In genomic region chr6:156657311-156657710, GRCh38 we compare ENCODE assay signal across 21 cellular contexts.
DNase-seq lines count a peak whose midpoint lies in the region; ATAC-seq, FAIRE-seq and TF ChIP-seq lines count a peak whose summit lies in the region.
"Had no signal": no experiment of that assay in that cellular context is flagged by ENCODE, and none has a peak within 500 bp of the region (broad histone marks: within the 10 kb centered on the region; RNA-seq: fewer than 3 reads in every experiment).

No MANE protein-coding gene starts in this region.

- H3K23ac ChIP-seq in H9 (ENCODE audit: insufficient read length, low read depth, low read length) = no peak overlapping the region
- no peak overlapping the region for H3K23ac ChIP-seq in H1 (ENCODE audit: insufficient read length)

- H2BK120ac ChIP-seq in H9 (ENCODE audit: low read depth, low read length, poor library complexity, severe bottlenecking) (no peak overlapping the region), H1 (replicated peaks; ENCODE audit: low read depth, low read length) (no peak overlapping the region)

- no peak overlapping the region for H3T11ph ChIP-seq in H9 (ENCODE audit: low read length)

- H3K4me2 ChIP-seq in H9 (ENCODE audit: insufficient read depth, insufficient read length, low read length) (no peak overlapping the region), H1 (ENCODE audit: insufficient read depth in 1 of 2, low read depth in 2 of 2, low read length in 2 of 2) (no peak overlapping the region)
- H3K4me2 ChIP-seq: A549, PC-9 had no signal

- H3K14ac ChIP-seq in H9 (ENCODE audit: insufficient read depth, low read length) (no peak overlapping the region), H1 (ENCODE audit: insufficient read length) (no peak overlapping the region)

- H3K27me3 ChIP-seq in H9 (ENCODE audit: insufficient read depth, low read length) = no peaks in the 10 kb centered on the region
- no peaks in the 10 kb centered on the region for H3K27me3 ChIP-seq in H1 (replicated peaks in 1 of 4; ENCODE audit: control insufficient read depth in 3 of 4, extremely low read depth in 1 of 4, insufficient read depth in 3 of 4, low read length in 3 of 4)
- H3K27me3 ChIP-seq: SJCRH30 had no signal

- no peak for TF ChIP-seq RAD21 in H1 (IDR thresholded peaks at IDR 0.05 in 1 of 2, conservative IDR thresholded peaks at IDR 0.05 in 1 of 2; ENCODE audit: low read depth in 2 of 2, low read length in 2 of 2)

- H3K4me1 Mint-ChIP-seq in H9 = peaks cover 43 to 52% of the 10 kb centered on the region in 2 experiments

- POLR2A ChIA-PET in H1 (lab: Charles Lee; ENCODE audit: partially characterized antibody) = interaction anchor here (1.3 kb wide), 1 partner anchor 29 kb away, joined by 4 read pairs; no protein-coding TSS in a partner anchor

- no peak overlapping the region for H4K91ac ChIP-seq in H9 (ENCODE audit: insufficient read length, low read depth, low read length)
- peak overlapping the region; percentile 64 for H4K91ac ChIP-seq in H1 (replicated peaks; ENCODE audit: insufficient read length, low read length)

- H3K4ac ChIP-seq in H9 (ENCODE audit: low read depth, low read length) (no peak overlapping the region), H1 (replicated peaks; ENCODE audit: insufficient read length, low read depth, low read length) (no peak overlapping the region)

- DNase-seq in H9 (no peak), H1 (ENCODE audit: low read depth in 1 of 2, low spot score in 2 of 2) (no peak), left ventricle myocardium superior (peak; percentile 38), retinal pigment epithelial cell (ENCODE audit: low read depth) (peak; percentile 39), cerebellum (ENCODE audit: low spot score) (no peak), sciatic nerve (ENCODE audit: low spot score) (no peak)
- DNase-seq: Calu3; CD4-positive, alpha-beta T cell; EL; NCI-H1105; NCI-H2081 treated with DMSO at 0.1 percent for 48 hours; NCI-H524; PC-9; SJCRH30 had no signal

- peak; percentile 78 for ATAC-seq in left ventricle myocardium superior
- no peak for ATAC-seq in sciatic nerve
- ATAC-seq in GM21367 (IDR thresholded peaks at IDR 0.05; ENCODE audit: unreplicated experiment) = no peak
- ATAC-seq: A549, K562 had no signal

- H3K27me3 Mint-ChIP-seq in H9 (ENCODE audit: low read depth) = peaks cover 15% of the 10 kb centered on the region

- H4K5ac ChIP-seq in H9 (ENCODE audit: insufficient read length, low read depth, low read length) (no peak overlapping the region), H1 (ENCODE audit: insufficient read length, low read depth, low read length) (peak overlapping the region; percentile 6)

- no peak overlapping the region for H3K27ac Mint-ChIP-seq in H9
- H3K27ac Mint-ChIP-seq: CD4-positive, alpha-beta T cell had no signal

- H3K79me1 ChIP-seq in H9 (ENCODE audit: insufficient read depth, low read depth, low read length, poor library complexity, severe bottlenecking) (no peaks in the 10 kb centered on the region), H1 (ENCODE audit: low read depth, low read length) (no peaks in the 10 kb centered on the region)

- H3K9ac ChIP-seq in H9 (ENCODE audit: extremely low read depth, insufficient read length, low read length) (no peak overlapping the region), H1 (replicated peaks in 1 of 4; ENCODE audit: extremely low read depth in 1 of 4, low read depth in 3 of 4, low read length in 3 of 4) (no peak overlapping the region)

- intact Hi-C loops in left ventricle myocardium superior (cut with micrococcal nuclease) = no loop called here
- intact Hi-C loops in sciatic nerve (cut with DNase I) = no loop called here

- no peaks in the 10 kb centered on the region for H3K79me2 ChIP-seq in H9 (ENCODE audit: insufficient read depth, low read length)
- H3K79me2 ChIP-seq in H1 (ENCODE audit: control insufficient read depth in 1 of 2, insufficient read depth in 2 of 2, low read length in 2 of 2) = no peaks in the 10 kb centered on the region

- TF ChIP-seq CTCF in H9 (conservative IDR thresholded peaks at IDR 0.05) (no peak), H1 (IDR thresholded peaks at IDR 0.05; ENCODE audit: control extremely low read depth in 1 of 3, insufficient read depth in 1 of 3, low read depth in 1 of 3, low read length in 3 of 3) (no peak), retinal pigment epithelial cell (conservative IDR thresholded peaks at IDR 0.05; ENCODE audit: low read depth, low read length) (no peak)

- FAIRE-seq in H1 (lab: Jason Lieb, UNC) = no peak
- FAIRE-seq: A549, GM12891, GM19239, H54, K562 had no signal

- H3K36me3 ChIP-seq in H1 (ENCODE audit: control insufficient read depth in 2 of 4, insufficient read depth in 4 of 4, low read length in 3 of 4) = no peaks in the 10 kb centered on the region
- H3K36me3 ChIP-seq: SJCRH30 had no signal

- H3K36me3 Mint-ChIP-seq in H9 (ENCODE audit: insufficient read depth in 1 of 3, low read depth in 3 of 3) = peaks cover 0 to 28% (median 20%) of the 10 kb centered on the region in 3 experiments; a peak in 5 of 7 replicates

- no peak overlapping the region for H3K27ac ChIP-seq in H9 (ENCODE audit: insufficient read length, low read depth, low read length)
- no peak overlapping the region for H3K27ac ChIP-seq in H1 (ENCODE audit: low read depth, low read length)
- H3K27ac ChIP-seq: A549, PC-9, RWPE1, SJCRH30 had no signal

- H4K20me1 ChIP-seq in H9 (ENCODE audit: control insufficient read depth, insufficient read depth, insufficient read length) = no peaks in the 10 kb centered on the region
- no peaks in the 10 kb centered on the region for H4K20me1 ChIP-seq in H1 (replicated peaks in 1 of 2; ENCODE audit: control insufficient read depth in 1 of 2, insufficient read depth in 2 of 2, low read length in 2 of 2)

- no peak overlapping the region for H2AK5ac ChIP-seq in H9 (ENCODE audit: insufficient read length, low read length)
- no peak overlapping the region for H2AK5ac ChIP-seq in H1 (ENCODE audit: low read depth, low read length)

- H2BK12ac ChIP-seq in H9 (ENCODE audit: insufficient read length, low read depth, low read length) (no peak overlapping the region), H1 (ENCODE audit: low read depth, low read length) (peak overlapping the region; percentile 89; the same call in 1 of the 2 replicates)

- H3K23me2 ChIP-seq in H9 (ENCODE audit: insufficient read length, low read depth, low read length, poor library complexity, severe bottlenecking) (no peaks in the 10 kb centered on the region), H1 (ENCODE audit: low read depth, low read length) (peaks cover 3% of the 10 kb centered on the region; the same call in 1 of the 2 replicates)

- H3K18ac ChIP-seq in H9 (ENCODE audit: insufficient read length, low read depth, low read length) = peak overlapping the region; percentile 66
- peak overlapping the region; percentile 66; the same call in 1 of the 2 replicates for H3K18ac ChIP-seq in H1 (ENCODE audit: extremely low read depth, low read length)

- H3K56ac ChIP-seq in H9 (ENCODE audit: insufficient read length, low read depth, low read length) (no peak overlapping the region), H1 (replicated peaks; ENCODE audit: insufficient read length, low read depth, low read length) (no peak overlapping the region)

- CTCF ChIA-PET in H1 (lab: Charles Lee; ENCODE audit: partially characterized antibody) = interaction anchor here (1.0 to 2.4 kb wide), 3 partner anchors 8 to 28 kb away, joined by 3 to 9 read pairs (median 3); no protein-coding TSS in a partner anchor

- H3K4me3 ChIP-seq in H1 (ENCODE audit: extremely low read depth in 1 of 4, insufficient read depth in 2 of 4, low read depth in 3 of 4, low read length in 4 of 4) (no peak overlapping the region), retinal pigment epithelial cell (ENCODE audit: low read length) (no peak overlapping the region)
- H3K4me3 ChIP-seq: A549, K562, PC-9, SJCRH30 had no signal

- no peak for TF ChIP-seq POLR2A in H1 (IDR thresholded peaks at IDR 0.05; ENCODE audit: control extremely low read depth in 1 of 2, low read depth in 2 of 2, low read length in 2 of 2)

- H3K9me3 Mint-ChIP-seq in H9 = peaks cover 16 to 23% of the 10 kb centered on the region in 2 experiments
- H3K9me3 Mint-ChIP-seq: CD4-positive, alpha-beta T cell had no signal

- H2BK20ac ChIP-seq in H9 (ENCODE audit: low read depth, low read length, poor library complexity, severe bottlenecking) = no peak overlapping the region
- H2BK20ac ChIP-seq in H1 (ENCODE audit: low read length) = 0 out of 2 replicates have a peak overlapping the region, but pooled peaks have one; percentile 49

- no peak for TF ChIP-seq EP300 in H1 (IDR thresholded peaks at IDR 0.05; ENCODE audit: borderline replicate concordance in 1 of 2, low read depth in 2 of 2, low read length in 2 of 2)

- H2BK15ac ChIP-seq in H9 (ENCODE audit: low read depth, low read length) = no peak overlapping the region
- no peak overlapping the region for H2BK15ac ChIP-seq in H1 (ENCODE audit: low read length)

- 0 out of 2 replicates have a peak, but pooled peaks cover 3% of the 10 kb centered on the region for H3K4me1 ChIP-seq in H9 (ENCODE audit: insufficient read depth, low read length)
- peaks cover 0 to 22% (median 15%) of the 10 kb centered on the region in 4 experiments; a peak in 6 of 7 replicates for H3K4me1 ChIP-seq in H1 (replicated peaks in 1 of 4; ENCODE audit: control insufficient read depth in 3 of 4, insufficient read depth in 4 of 4, low read length in 3 of 4)
- H3K4me1 ChIP-seq: A549 had no signal

- H3K4me3 Mint-ChIP-seq in H9 = no peak overlapping the region
- H3K4me3 Mint-ChIP-seq: CD4-positive, alpha-beta T cell had no signal

- H4K8ac ChIP-seq in H9 (replicated peaks; ENCODE audit: insufficient read length, low read depth, low read length) (no peak overlapping the region), H1 (ENCODE audit: extremely low read depth, insufficient read depth, low read length) (no peak overlapping the region)

- H3K9me3 ChIP-seq in H9 (ENCODE audit: control insufficient read depth, low read depth, low read length) (no peaks in the 10 kb centered on the region), H1 (ENCODE audit: insufficient read depth in 2 of 2, low read depth in 1 of 2, low read length in 1 of 2) (peaks cover 0 to 8% of the 10 kb centered on the region in 2 experiments; a peak in 2 of 4 replicates)
- H3K9me3 ChIP-seq: A549, SJCRH30 had no signal

- WGBS in H9 (ENCODE audit: extremely low coverage, insufficient read length, low lambda C conversion rate) = no CpG with 5 or more reads among the region's 5 CpGs
- 82% methylated on average over 5 of the region's 5 CpGs; no CpG with 5 or more reads in 1 of the 2 experiments for WGBS in H1 (ENCODE audit: extremely low coverage in 1 of 2, insufficient coverage in 1 of 2, insufficient read length in 1 of 2, insufficient replicate concordance in 2 of 2, low coverage in 1 of 2, low lambda C conversion rate in 2 of 2, missing lambda C conversion rate in 1 of 2), 2 experiments

- no peak overlapping the region for H2AFZ ChIP-seq in H9 (ENCODE audit: low read length)
- H2AFZ ChIP-seq in H1 (ENCODE audit: low read length) = no peak overlapping the region
- H2AFZ ChIP-seq: PC-9 had no signal

- no peak overlapping the region for H2BK5ac ChIP-seq in H9 (ENCODE audit: insufficient read length, low read length)
- no peak overlapping the region; the same call in 1 of the 2 replicates for H2BK5ac ChIP-seq in H1 (ENCODE audit: low read depth, low read length)

TF ChIP-seq in H1, 55 proteins besides CTCF, POLR2A, EP300 and RAD21 (continues in another document):
- no peak for TF ChIP-seq TBP (IDR thresholded peaks at IDR 0.05; ENCODE audit: low read depth, low read length)

Comparison
In these comparisons a context has a peak if more than half of its experiments do, and no peak if none do; other contexts are left out.
1. DNase-seq: peak in left ventricle myocardium superior (single experiment) and retinal pigment epithelial cell (single experiment); none in H9 (single experiment), H1 (0 of 2), cerebellum (single experiment) and sciatic nerve (single experiment).